ENCODE assay signal across 12 cellular contexts in the genomic region with DNA sequence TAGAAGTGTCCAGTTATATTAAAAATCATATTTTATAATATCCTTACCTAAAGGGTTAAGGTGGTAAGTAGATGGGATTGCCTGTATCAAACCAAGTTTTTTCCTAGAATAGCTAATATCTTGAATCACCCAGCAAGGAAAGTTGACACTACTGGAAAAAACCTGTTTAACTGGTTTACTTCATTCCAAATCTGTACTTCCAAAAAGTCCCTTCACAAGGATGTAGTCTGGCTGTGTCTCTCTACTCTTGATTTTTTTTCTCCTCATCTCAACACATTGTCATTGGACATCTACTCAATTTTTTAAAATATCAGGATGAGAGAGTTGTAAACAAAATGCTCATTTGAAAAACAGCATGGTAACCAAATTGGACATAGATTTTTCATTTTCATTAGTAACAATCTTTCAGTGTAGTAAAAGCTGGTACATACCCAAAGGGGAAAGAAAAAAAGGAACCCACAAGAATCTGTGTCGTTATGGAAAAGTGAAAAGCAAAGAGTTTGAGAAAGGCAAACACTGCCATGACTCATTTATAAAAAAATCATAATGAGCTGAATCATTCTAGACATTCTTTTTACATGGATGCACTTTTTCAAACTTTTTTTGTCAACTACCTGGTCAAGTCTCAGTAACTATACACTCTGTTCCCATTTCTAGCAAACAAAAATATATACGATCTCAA.
DNase-seq lines count a peak whose midpoint lies in the region; ATAC-seq and TF ChIP-seq lines count a peak whose summit lies in the region.
"Had no signal": no experiment of that assay in that cellular context is flagged by ENCODE, and none has a peak within 500 bp of the region (broad histone marks: within the 10 kb centered on the region; RNA-seq: fewer than 3 reads in every experiment).

No MANE protein-coding gene starts in this region.

- H3K4me3 ChIP-seq in AG10803 (ENCODE audit: low read length) = no peak overlapping the region

- peak overlapping the region; percentile 48 for H3K27ac Mint-ChIP-seq in mesothelial cell of epicardium
- H3K27ac Mint-ChIP-seq: CD8-positive, alpha-beta memory T cell had no signal

- ATAC-seq in HG02763 (IDR thresholded peaks at IDR 0.05; ENCODE audit: unreplicated experiment) (no peak), HG02610 (IDR thresholded peaks at IDR 0.05; ENCODE audit: unreplicated experiment) (no peak)

- H3K27me3 Mint-ChIP-seq in mesothelial cell of epicardium (ENCODE audit: low read depth) = no peaks in the 10 kb centered on the region
- H3K27me3 Mint-ChIP-seq: CD8-positive, alpha-beta memory T cell had no signal

- DNase-seq in AG10803 (ENCODE audit: low read depth) (peak; percentile 87), LHCN-M2 (ENCODE audit: low read depth) (peak; percentile 82), dermis blood vessel endothelial cell (peak; percentile 17), mesothelial cell of epicardium (ENCODE audit: low spot score in 2 of 2, unreplicated experiment in 2 of 2) (no peak), NCI-H146 (lab: John Stamatoyannopoulos, UW) (no peak), C1 segment of cervical spinal cord (lab: John Stamatoyannopoulos, UW) (no peak)
- DNase-seq: CD8-positive, alpha-beta memory T cell; central memory CD4-positive, alpha-beta T cell; NCI-H1436; small intestine had no signal

- TF ChIP-seq CTCF in AG10803 (conservative IDR thresholded peaks at IDR 0.05; ENCODE audit: low read length) (no peak), mesothelial cell of epicardium (IDR thresholded peaks at IDR 0.05; ENCODE audit: unreplicated experiment) (no peak)

- peaks cover 13% of the 10 kb centered on the region for H3K9me3 Mint-ChIP-seq in mesothelial cell of epicardium

- H3K4me3 Mint-ChIP-seq in mesothelial cell of epicardium = no peak overlapping the region
- H3K4me3 Mint-ChIP-seq: CD8-positive, alpha-beta memory T cell had no signal

- H3K4me1 Mint-ChIP-seq in mesothelial cell of epicardium = peaks cover 14% of the 10 kb centered on the region
- H3K4me1 Mint-ChIP-seq: CD8-positive, alpha-beta memory T cell had no signal

- peaks cover 4% of the 10 kb centered on the region for H3K36me3 Mint-ChIP-seq in mesothelial cell of epicardium

Comparison
In these comparisons a context has a peak if more than half of its experiments do, and no peak if none do; other contexts are left out.
1. DNase-seq: peak in AG10803 (single experiment), LHCN-M2 (single experiment) and dermis blood vessel endothelial cell (single experiment); none in mesothelial cell of epicardium (0 of 2), NCI-H146 (single experiment) and C1 segment of cervical spinal cord (0 of 14).